24 cellular contexts compared by ENCODE assay signal in the genomic region with DNA sequence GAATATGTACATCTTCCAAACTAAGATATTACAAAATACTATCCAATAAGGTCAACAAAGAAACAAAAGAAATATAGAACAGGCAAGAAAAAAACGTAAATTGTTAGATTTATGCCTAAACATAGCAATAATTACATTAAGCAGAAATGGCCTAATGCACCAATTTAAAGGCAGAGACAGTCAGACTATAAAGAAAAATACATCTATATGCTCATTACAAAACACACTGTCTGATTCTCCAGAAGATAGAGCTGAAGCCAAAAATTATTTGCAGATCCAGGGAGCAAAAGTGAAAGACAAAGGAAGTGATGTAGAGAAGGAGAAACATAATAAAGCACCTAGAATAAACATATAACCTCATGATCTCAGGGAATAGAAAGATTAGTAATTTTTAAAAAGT.
"Had no signal": no experiment of that assay in that cellular context is flagged by ENCODE, and none has a peak within 500 bp of the region (broad histone marks: within the 10 kb centered on the region; RNA-seq: fewer than 3 reads in every experiment).

No MANE protein-coding gene starts in this region.

- H3K4me1 ChIP-seq: colonic mucosa, esophagus muscularis mucosa, foreskin keratinocyte, gastrocnemius medialis, gastroesophageal sphincter, heart left ventricle, heart right ventricle had no signal

- H3K36me3 ChIP-seq: colonic mucosa, esophagus muscularis mucosa, esophagus squamous epithelium, gastrocnemius medialis, gastroesophageal sphincter, heart left ventricle, heart right ventricle had no signal

- H3K9me3 ChIP-seq: colonic mucosa, esophagus muscularis mucosa, esophagus squamous epithelium, gastrocnemius medialis, gastroesophageal sphincter, heart left ventricle, heart right ventricle had no signal

- H3K4me2 ChIP-seq: hepatocyte had no signal

- ATAC-seq: effector memory CD8-positive, alpha-beta T cell; foreskin keratinocyte; gastrocnemius medialis; gastroesophageal sphincter; heart left ventricle; heart right ventricle had no signal

- H3K79me2 ChIP-seq: hepatocyte had no signal

- H3K27me3 ChIP-seq: colonic mucosa, dorsolateral prefrontal cortex, esophagus muscularis mucosa, esophagus squamous epithelium, gastrocnemius medialis, gastroesophageal sphincter, heart left ventricle, heart right ventricle, hepatocyte had no signal

- H3K4me3 ChIP-seq: colonic mucosa, coronary artery, dorsolateral prefrontal cortex, esophagus muscularis mucosa, esophagus squamous epithelium, gastrocnemius medialis, gastroesophageal sphincter, heart left ventricle, heart right ventricle, hepatocyte had no signal

- H2AFZ ChIP-seq: hepatocyte had no signal

- DNase-seq: colonic mucosa; cortex of kidney; dermis blood vessel endothelial cell; dorsolateral prefrontal cortex; effector CD4-positive, alpha-beta T cell; effector CD8-positive, alpha-beta T cell; effector memory CD4-positive, alpha-beta T cell; effector memory CD8-positive, alpha-beta T cell; endodermal cell; erythroblast; esophagus squamous epithelium; foreskin fibroblast; foreskin keratinocyte; foreskin melanocyte; gastrocnemius medialis; glutamatergic neuron; head of caudate nucleus; heart left ventricle; heart right ventricle had no signal

- H3K27ac ChIP-seq: colonic mucosa, coronary artery, dorsolateral prefrontal cortex, epithelial cell of prostate, esophagus muscularis mucosa, esophagus squamous epithelium, foreskin keratinocyte, gastrocnemius medialis, gastroesophageal sphincter, heart left ventricle, heart right ventricle, hepatocyte had no signal
